8 cellular contexts compared by ENCODE assay signal in genomic region chr1:51878307-51878615, GRCh38. TPM values are rescaled to one million over a fixed set of nuclear protein-coding genes. Genes with fewer than 3 reads are reported as not detected.
DNase-seq lines count a peak whose midpoint lies in the region; ATAC-seq and TF ChIP-seq lines count a peak whose summit lies in the region.

No MANE protein-coding gene starts in this region.

- CTCF ChIA-PET in CD4-positive, alpha-beta memory T cell (lab: Charles Lee; ENCODE audit: partially characterized antibody), result no interaction called here

- H3K4me1 Mint-ChIP-seq in CD4-positive, alpha-beta memory T cell, result peaks cover under 1 to 26% (median 11%) of the 10 kb centered on the region in 4 donors
- peaks cover 11% of the 10 kb centered on the region for H3K4me1 Mint-ChIP-seq in glutamatergic neuron (ENCODE audit: low read depth, unreplicated experiment)

- peaks cover 42% of the 10 kb centered on the region for H3K4me1 ChIP-seq in CD4-positive, alpha-beta memory T cell (ENCODE audit: insufficient read depth, low read length)
- peaks cover 5 to 27% of the 10 kb centered on the region in 2 donors for H3K4me1 ChIP-seq in ascending aorta
- H3K4me1 ChIP-seq in mucosa of rectum (ENCODE audit: control insufficient read depth in 2 of 2, insufficient read depth in 2 of 2, low read length in 2 of 2), result peaks cover 12 to 13% of the 10 kb centered on the region in 2 donors

- H3K27ac ChIP-seq in CD4-positive, alpha-beta memory T cell (ENCODE audit: low read depth, low read length), result peak overlapping the region; percentile 94
- H3K27ac ChIP-seq in ascending aorta, result peak overlapping the region; percentile 90 to 99
- peak overlapping the region; percentile 95 to 98 for H3K27ac ChIP-seq in mucosa of rectum (ENCODE audit: low read depth in 2 of 2, low read length in 2 of 2)

- H3K9ac ChIP-seq in mucosa of rectum (ENCODE audit: low read depth in 1 of 2, low read length in 2 of 2), result peak overlapping the region; percentile 92 to 100

- H3K4me3 ChIP-seq in CD4-positive, alpha-beta memory T cell (ENCODE audit: low read length in 2 of 2), result peak overlapping the region; percentile 81 to 96
- H3K4me3 ChIP-seq in ascending aorta (peak overlapping the region; percentile 71 to 83), mucosa of rectum (ENCODE audit: low read length in 2 of 2) (peak overlapping the region; percentile 90 to 93)

- H3K9me3 Mint-ChIP-seq in CD4-positive, alpha-beta memory T cell, result no peaks in the 10 kb centered on the region
- H3K9me3 Mint-ChIP-seq in glutamatergic neuron (ENCODE audit: unreplicated experiment), result no peaks in the 10 kb centered on the region

- H3K27ac Mint-ChIP-seq in CD4-positive, alpha-beta memory T cell, result no peak overlapping the region
- no peak overlapping the region for H3K27ac Mint-ChIP-seq in glutamatergic neuron (ENCODE audit: unreplicated experiment)

- TF ChIP-seq CTCF in ascending aorta (IDR thresholded peaks at IDR 0.05) (no peak), glutamatergic neuron (IDR thresholded peaks at IDR 0.05; ENCODE audit: partially characterized antibody, unreplicated experiment) (no peak)

- POLR2A ChIA-PET in CD4-positive, alpha-beta memory T cell (lab: Charles Lee; ENCODE audit: partially characterized antibody), result interaction anchor here (0.7 to 2.3 kb wide), 5 partner anchors 9 to 675 kb away, joined by 3 to 9 read pairs (median 4); partner anchors contain the start of genes KTI12 and TUT4

- intact Hi-C loops in CD4-positive, alpha-beta memory T cell (cut with micrococcal nuclease), result loop anchor here (1.0 to 5.0 kb wide), 7 partner anchors 149 to 1359 kb away; partner anchors contain the start of genes EPS15, KTI12, MAGOH and ORC1
- intact Hi-C loops in ascending aorta (cut with DNase I), result loop anchor here (2.0 to 5.0 kb wide), 5 partner anchors 177 to 921 kb away; partner anchors contain the start of genes CC2D1B, OSBPL9, RNF11 and TXNDC12

- DNase-seq in CD4-positive, alpha-beta memory T cell, result no peak
- no peak for DNase-seq in ascending aorta (ENCODE audit: low spot score in 2 of 2)
- DNase-seq in stimulated activated naive CD4-positive, alpha-beta T cell treated with Interleukin-2 at 50 U/mL for 16 hours (lab: John Stamatoyannopoulos, UW), result no peak
- DNase-seq in midbrain (lab: John Stamatoyannopoulos, UW), result no peak
- no peak for DNase-seq in glutamatergic neuron
- DNase-seq in NCI-H1436 (lab: John Stamatoyannopoulos, UW), result no peak

- ATAC-seq in HG02852 (IDR thresholded peaks at IDR 0.05; ENCODE audit: unreplicated experiment), result peak; percentile 16

- H3K9me3 ChIP-seq in CD4-positive, alpha-beta memory T cell (ENCODE audit: control insufficient read depth in 1 of 2, low read length in 2 of 2), result no peaks in the 10 kb centered on the region
- H3K9me3 ChIP-seq in ascending aorta, result no peaks in the 10 kb centered on the region
- H3K9me3 ChIP-seq in mucosa of rectum (ENCODE audit: control insufficient read depth in 2 of 2, low read length in 2 of 2), result no peaks in the 10 kb centered on the region

- peaks cover 9 to 10% of the 10 kb centered on the region in 2 donors for H3K27me3 Mint-ChIP-seq in CD4-positive, alpha-beta memory T cell
- peaks cover 2% of the 10 kb centered on the region for H3K27me3 Mint-ChIP-seq in glutamatergic neuron (ENCODE audit: unreplicated experiment)

- H3K4me3 Mint-ChIP-seq in CD4-positive, alpha-beta memory T cell, result no peak overlapping the region
- no peak overlapping the region for H3K4me3 Mint-ChIP-seq in glutamatergic neuron (ENCODE audit: unreplicated experiment)

- H3K36me3 ChIP-seq in CD4-positive, alpha-beta memory T cell (ENCODE audit: insufficient read depth, low read length), result no peaks in the 10 kb centered on the region
- no peaks in the 10 kb centered on the region for H3K36me3 ChIP-seq in ascending aorta
- H3K36me3 ChIP-seq in mucosa of rectum (ENCODE audit: control insufficient read depth in 2 of 2, insufficient read depth in 2 of 2, low read length in 2 of 2), result peaks cover 0 to 3% of the 10 kb centered on the region in 2 donors

- H3K36me3 Mint-ChIP-seq in CD4-positive, alpha-beta memory T cell, result peaks cover 0 to 5% of the 10 kb centered on the region in 2 donors
- no peaks in the 10 kb centered on the region for H3K36me3 Mint-ChIP-seq in glutamatergic neuron (ENCODE audit: unreplicated experiment)

- no peaks in the 10 kb centered on the region for H3K27me3 ChIP-seq in CD4-positive, alpha-beta memory T cell (ENCODE audit: insufficient read depth, low read length)
- H3K27me3 ChIP-seq in ascending aorta (no peaks in the 10 kb centered on the region), mucosa of rectum (ENCODE audit: control insufficient read depth in 2 of 2, insufficient read depth in 2 of 2, low read length in 2 of 2) (peaks cover 0 to under 1% of the 10 kb centered on the region in 2 donors)

RNA-seq across cellular contexts. Expression of gene NRDC, which starts 0.3 kb away (rescaled TPM):
- 100 to 1,000 TPM; 133 to 137 TPM for total RNA-seq in CD4-positive, alpha-beta memory T cell
- polyA plus RNA-seq in CD4-positive, alpha-beta memory T cell, result 100 to 1,000 TPM in 1 of 2 donors, 10 to 100 TPM in 1; 77.7 to 101 TPM
- total RNA-seq in ascending aorta, result 40.0 TPM
- total RNA-seq in glutamatergic neuron (ENCODE audit: unreplicated experiment), result 127 TPM
